Comparison of ENCODE assay signal across 26 cellular contexts in genomic region chr22:45984316-45984916, GRCh38. TPM values are rescaled to one million over a fixed set of nuclear protein-coding genes. Genes with fewer than 3 reads are reported as not detected.
DNase-seq lines count a peak whose midpoint lies in the region; ATAC-seq, FAIRE-seq and TF ChIP-seq lines count a peak whose summit lies in the region.
"Had no signal": no experiment of that assay in that cellular context is flagged by ENCODE, and none has a peak within 500 bp of the region (broad histone marks: within the 10 kb centered on the region; RNA-seq: fewer than 3 reads in every experiment).

No MANE protein-coding gene starts in this region.

- H3K27me3 ChIP-seq in CD8-positive, alpha-beta T cell (ENCODE audit: insufficient read depth, low read length): no peaks in the 10 kb centered on the region
- peaks cover 0 to 16% of the 10 kb centered on the region in 2 experiments; a peak in 1 of 5 replicates for H3K27me3 ChIP-seq in K562 (ENCODE audit: control insufficient read depth in 2 of 2, insufficient read depth in 2 of 2, low read length in 2 of 2)
- no peaks in the 10 kb centered on the region for H3K27me3 ChIP-seq in naive thymus-derived CD4-positive, alpha-beta T cell (ENCODE audit: control insufficient read depth in 2 of 2, insufficient read depth in 2 of 2, low read length in 2 of 2)
- H3K27me3 ChIP-seq: SJSA1 had no signal

- TF ChIP-seq CTCF in activated CD8-positive, alpha-beta T cell treated with anti-CD3 and anti-CD28 coated beads for 36 hours (IDR thresholded peaks at IDR 0.05): no peak
- no peak for TF ChIP-seq CTCF in CD8-positive, alpha-beta T cell (IDR thresholded peaks at IDR 0.05)
- TF ChIP-seq CTCF in K562 (IDR thresholded peaks at IDR 0.05 in 2 of 3, conservative IDR thresholded peaks at IDR 0.05 in 1 of 3; ENCODE audit: insufficient read depth in 2 of 3, low read depth in 1 of 3, low read length in 3 of 3) (no peak), GM10248 (IDR thresholded peaks at IDR 0.05; ENCODE audit: control extremely low read depth, extremely low read depth, low read depth, missing control alignments) (no peak)

- no peak overlapping the region for H3K4me3 ChIP-seq in CD8-positive, alpha-beta T cell (ENCODE audit: low read depth, low read length)
- H3K4me3 ChIP-seq in K562: no peak overlapping the region
- H3K4me3 ChIP-seq in naive thymus-derived CD4-positive, alpha-beta T cell (ENCODE audit: low read length): no peak overlapping the region
- H3K4me3 ChIP-seq: SJSA1 had no signal

- DNase-seq in activated CD8-positive, alpha-beta T cell treated with anti-CD3 and anti-CD28 coated beads, Interleukin-2, amount 10 ng/mL, durations not matched to agents 7 days and 5 days: no peak
- no peak for DNase-seq in activated CD8-positive, alpha-beta T cell treated with anti-CD3 and anti-CD28 coated beads for 36 hours
- no peak for DNase-seq in CD8-positive, alpha-beta T cell
- DNase-seq in K562 (ENCODE audit: extremely low read depth in 1 of 4, low spot score in 3 of 4) (no peak), GM10248 (ENCODE audit: extremely low spot score) (no peak)
- no peak for DNase-seq in naive thymus-derived CD4-positive, alpha-beta T cell
- DNase-seq: C1 segment of cervical spinal cord; CD8-positive, alpha-beta memory T cell; DMS 273 treated with DMSO at 0.1 percent for 48 hours; DND-41; H7; NCI-H1092; NCI-H1436; NCI-H1930; NCI-H2107; NCI-H524; Right ventricle myocardium superior; RPMI8226; T-cell had no signal

- no TSS peak for BruUV-seq in K562 (replicated peaks; lab: Mats Ljungman, UMichigan)

- H3K36me3 Mint-ChIP-seq in activated CD8-positive, alpha-beta T cell treated with anti-CD3 and anti-CD28 coated beads, Interleukin-2, amount 10 ng/mL, durations not matched to agents 7 days and 5 days (ENCODE audit: low read depth): no peaks in the 10 kb centered on the region
- no peaks in the 10 kb centered on the region for H3K36me3 Mint-ChIP-seq in activated CD8-positive, alpha-beta T cell treated with anti-CD3 and anti-CD28 coated beads for 36 hours (ENCODE audit: low read depth)
- H3K36me3 Mint-ChIP-seq in CD8-positive, alpha-beta T cell: no peaks in the 10 kb centered on the region
- peaks cover 0 to 7% (median 0%) of the 10 kb centered on the region in 5 donors for H3K36me3 Mint-ChIP-seq in naive thymus-derived CD4-positive, alpha-beta T cell
- H3K36me3 Mint-ChIP-seq: CD8-positive, alpha-beta memory T cell; T-cell had no signal

- TF ChIP-seq RAD21 in K562 (CRISPR knock-in tag; conservative IDR thresholded peaks at IDR 0.05 in 1 of 2, IDR thresholded peaks at IDR 0.05 in 1 of 2): no peak

- H3K9me3 ChIP-seq in CD8-positive, alpha-beta T cell (ENCODE audit: low read length): no peaks in the 10 kb centered on the region
- peaks cover 3% of the 10 kb centered on the region; the same call in 1 of the 2 replicates for H3K9me3 ChIP-seq in K562 (replicated peaks; ENCODE audit: control insufficient read depth, insufficient read depth, low read depth, low read length)
- H3K9me3 ChIP-seq in naive thymus-derived CD4-positive, alpha-beta T cell (ENCODE audit: control insufficient read depth in 2 of 3, low read length in 3 of 3): no peaks in the 10 kb centered on the region

- 9% methylated on average over 1 of the region's 1 CpG for WGBS in K562 (ENCODE audit: insufficient coverage, low coverage, missing lambda C conversion rate)

- ATAC-seq in activated CD8-positive, alpha-beta T cell treated with anti-CD3 and anti-CD28 coated beads, Interleukin-2, amount 10 ng/mL, durations not matched to agents 7 days and 5 days: peak; percentile 52
- ATAC-seq in activated CD8-positive, alpha-beta T cell treated with anti-CD3 and anti-CD28 coated beads for 36 hours: no peak
- peak; percentile 61 for ATAC-seq in CD8-positive, alpha-beta T cell
- ATAC-seq in K562 (no peak), HG02973 (IDR thresholded peaks at IDR 0.05; ENCODE audit: unreplicated experiment) (no peak), HG02885 (IDR thresholded peaks at IDR 0.05; ENCODE audit: poor library complexity, unreplicated experiment) (no peak)
- peak; percentile 32 for ATAC-seq in naive thymus-derived CD4-positive, alpha-beta T cell

- TF ChIP-seq EP300 in K562 (IDR thresholded peaks at IDR 0.05; ENCODE audit: low read length): no peak

- H3K27ac Mint-ChIP-seq in activated CD8-positive, alpha-beta T cell treated with anti-CD3 and anti-CD28 coated beads, Interleukin-2, amount 10 ng/mL, durations not matched to agents 7 days and 5 days: no peak overlapping the region
- no peak overlapping the region for H3K27ac Mint-ChIP-seq in activated CD8-positive, alpha-beta T cell treated with anti-CD3 and anti-CD28 coated beads for 36 hours
- H3K27ac Mint-ChIP-seq in CD8-positive, alpha-beta T cell: no peak overlapping the region
- peak overlapping the region in 1 of 9 donors; percentile 48 for H3K27ac Mint-ChIP-seq in naive thymus-derived CD4-positive, alpha-beta T cell
- H3K27ac Mint-ChIP-seq: CD8-positive, alpha-beta memory T cell; T-cell had no signal

- peaks cover 2% of the 10 kb centered on the region for H3K27me3 Mint-ChIP-seq in activated CD8-positive, alpha-beta T cell treated with anti-CD3 and anti-CD28 coated beads, Interleukin-2, amount 10 ng/mL, durations not matched to agents 7 days and 5 days (ENCODE audit: low read depth)
- no peaks in the 10 kb centered on the region for H3K27me3 Mint-ChIP-seq in activated CD8-positive, alpha-beta T cell treated with anti-CD3 and anti-CD28 coated beads for 36 hours
- H3K27me3 Mint-ChIP-seq in CD8-positive, alpha-beta T cell (ENCODE audit: low read depth): peaks cover 5% of the 10 kb centered on the region
- peaks cover 0 to 5% (median 3%) of the 10 kb centered on the region in 5 donors for H3K27me3 Mint-ChIP-seq in naive thymus-derived CD4-positive, alpha-beta T cell

- no peak overlapping the region for H3K27ac ChIP-seq in CD8-positive, alpha-beta T cell (ENCODE audit: low read depth, low read length)
- no peak overlapping the region for H3K27ac ChIP-seq in K562 (ENCODE audit: extremely low read depth, low read depth, low read length)
- H3K27ac ChIP-seq in naive thymus-derived CD4-positive, alpha-beta T cell (ENCODE audit: low read depth, low read length): no peak overlapping the region
- H3K27ac ChIP-seq: SJSA1 had no signal

- intact Hi-C loops in activated CD8-positive, alpha-beta T cell treated with anti-CD3 and anti-CD28 coated beads for 36 hours (cut with micrococcal nuclease): no loop called here
- intact Hi-C loops in CD8-positive, alpha-beta T cell (cut with DNase I, micrococcal nuclease): no loop called here
- intact Hi-C loops in K562 (cut with micrococcal nuclease): no loop called here
- intact Hi-C loops in naive thymus-derived CD4-positive, alpha-beta T cell (cut with micrococcal nuclease): no loop called here

- H3K9me1 ChIP-seq in K562 (ENCODE audit: control insufficient read depth, insufficient read depth, low read length): no peaks in the 10 kb centered on the region

- H3K36me3 ChIP-seq in CD8-positive, alpha-beta T cell (ENCODE audit: insufficient read depth, low read length): no peaks in the 10 kb centered on the region
- no peaks in the 10 kb centered on the region for H3K36me3 ChIP-seq in K562 (ENCODE audit: control insufficient read depth, insufficient read depth, low read length)
- no peaks in the 10 kb centered on the region for H3K36me3 ChIP-seq in naive thymus-derived CD4-positive, alpha-beta T cell (ENCODE audit: control insufficient read depth in 2 of 3, insufficient read depth in 3 of 3, low read length in 3 of 3)
- H3K36me3 ChIP-seq: SJSA1 had no signal

- H3K4me3 Mint-ChIP-seq in activated CD8-positive, alpha-beta T cell treated with anti-CD3 and anti-CD28 coated beads, Interleukin-2, amount 10 ng/mL, durations not matched to agents 7 days and 5 days: no peak overlapping the region
- H3K4me3 Mint-ChIP-seq in activated CD8-positive, alpha-beta T cell treated with anti-CD3 and anti-CD28 coated beads for 36 hours: no peak overlapping the region
- H3K4me3 Mint-ChIP-seq in CD8-positive, alpha-beta T cell: no peak overlapping the region
- H3K4me3 Mint-ChIP-seq in naive thymus-derived CD4-positive, alpha-beta T cell: no peak overlapping the region
- H3K4me3 Mint-ChIP-seq: IgD-negative memory B cell, T-cell had no signal

- H3K4me1 ChIP-seq in CD8-positive, alpha-beta T cell (ENCODE audit: insufficient read depth, low read length): no peaks in the 10 kb centered on the region
- peaks cover 0 to 1% of the 10 kb centered on the region in 2 experiments; a peak in 2 of 5 replicates for H3K4me1 ChIP-seq in K562 (replicated peaks in 1 of 2; ENCODE audit: control insufficient read depth in 2 of 2, insufficient read depth in 2 of 2, low read length in 2 of 2)
- no peaks in the 10 kb centered on the region for H3K4me1 ChIP-seq in naive thymus-derived CD4-positive, alpha-beta T cell (ENCODE audit: control insufficient read depth in 2 of 2, insufficient read depth in 2 of 2, low read length in 2 of 2)

- no peak overlapping the region for H3K9ac ChIP-seq in K562 (ENCODE audit: insufficient read depth in 1 of 2, low read depth in 2 of 2, low read length in 2 of 2)

- H4K20me1 ChIP-seq in K562 (replicated peaks; ENCODE audit: control insufficient read depth, insufficient read depth, low read length): peaks cover 7% of the 10 kb centered on the region; the same call in 1 of the 2 replicates

- H3K4me2 ChIP-seq in K562 (ENCODE audit: insufficient read depth, low read length): no peak overlapping the region

- no peak overlapping the region for H2AFZ ChIP-seq in K562 (ENCODE audit: low read depth, low read length)

- FAIRE-seq in K562 (lab: Jason Lieb, UNC): no peak
- FAIRE-seq: GM18507, HTR-8/SVneo had no signal

- H3K4me1 Mint-ChIP-seq in activated CD8-positive, alpha-beta T cell treated with anti-CD3 and anti-CD28 coated beads, Interleukin-2, amount 10 ng/mL, durations not matched to agents 7 days and 5 days (ENCODE audit: low read depth): no peaks in the 10 kb centered on the region
- no peaks in the 10 kb centered on the region for H3K4me1 Mint-ChIP-seq in activated CD8-positive, alpha-beta T cell treated with anti-CD3 and anti-CD28 coated beads for 36 hours (ENCODE audit: low read depth)
- no peaks in the 10 kb centered on the region for H3K4me1 Mint-ChIP-seq in CD8-positive, alpha-beta T cell (ENCODE audit: low read depth)
- no peaks in the 10 kb centered on the region for H3K4me1 Mint-ChIP-seq in naive thymus-derived CD4-positive, alpha-beta T cell
- H3K4me1 Mint-ChIP-seq: CD8-positive, alpha-beta memory T cell; IgD-negative memory B cell; T-cell had no signal

- no peaks in the 10 kb centered on the region for H3K9me3 Mint-ChIP-seq in activated CD8-positive, alpha-beta T cell treated with anti-CD3 and anti-CD28 coated beads, Interleukin-2, amount 10 ng/mL, durations not matched to agents 7 days and 5 days (ENCODE audit: insufficient read depth)
- H3K9me3 Mint-ChIP-seq in activated CD8-positive, alpha-beta T cell treated with anti-CD3 and anti-CD28 coated beads for 36 hours: peaks cover 4% of the 10 kb centered on the region
- H3K9me3 Mint-ChIP-seq in CD8-positive, alpha-beta T cell: peaks cover 4% of the 10 kb centered on the region
- H3K9me3 Mint-ChIP-seq in naive thymus-derived CD4-positive, alpha-beta T cell: peaks cover 0 to 18% (median 4%) of the 10 kb centered on the region in 11 donors

- POLR2A ChIA-PET in activated CD8-positive, alpha-beta T cell treated with anti-CD3 and anti-CD28 coated beads, Interleukin-2, amount 10 ng/mL, durations not matched to agents 7 days and 5 days (lab: Charles Lee): interaction anchor here (1.2 kb wide), 1 partner anchor 12 kb away, joined by 4 read pairs; no protein-coding TSS in a partner anchor
- POLR2A ChIA-PET in activated CD8-positive, alpha-beta T cell treated with anti-CD3 and anti-CD28 coated beads for 36 hours (lab: Charles Lee): no interaction called here
- POLR2A ChIA-PET in CD8-positive, alpha-beta T cell (lab: Charles Lee): no interaction called here
- POLR2A ChIA-PET in K562 (lab: Yijun Ruan, JAX): interaction anchor here (0.6 kb wide), 3 partner anchors 13 to 415 kb away, joined by 3 read pairs; no protein-coding TSS in a partner anchor
- POLR2A ChIA-PET in naive thymus-derived CD4-positive, alpha-beta T cell (lab: Charles Lee): no interaction called here
- POLR2A ChIA-PET in GM10248 (lab: Yijun Ruan, JAX): no interaction called here

- in situ Hi-C loops in K562 (cut with MboI): loop anchor here (5.0 kb wide), 1 partner anchor 342 kb away; no protein-coding TSS in a partner anchor

- no peaks in the 10 kb centered on the region for H3K79me2 ChIP-seq in K562 (ENCODE audit: control insufficient read depth, insufficient read depth, low read length)

- CTCF ChIA-PET in activated CD8-positive, alpha-beta T cell treated with anti-CD3 and anti-CD28 coated beads, Interleukin-2, amount 10 ng/mL, durations not matched to agents 7 days and 5 days (lab: Charles Lee): interaction anchor here (1.7 to 2.2 kb wide), 2 partner anchors 10 to 22 kb away, joined by 5 to 7 read pairs; no protein-coding TSS in a partner anchor
- CTCF ChIA-PET in activated CD8-positive, alpha-beta T cell treated with anti-CD3 and anti-CD28 coated beads for 36 hours (lab: Charles Lee): interaction anchor here (1.1 to 2.5 kb wide), 3 partner anchors 10 to 22 kb away, joined by 4 to 8 read pairs (median 7); no protein-coding TSS in a partner anchor
- CTCF ChIA-PET in CD8-positive, alpha-beta T cell (lab: Charles Lee): interaction anchor here (1.2 to 2.5 kb wide), 6 partner anchors 10 to 339 kb away, joined by 3 to 13 read pairs (median 4); no protein-coding TSS in a partner anchor
- CTCF ChIA-PET in K562 (lab: Yijun Ruan, JAX; ENCODE audit: low intra/inter-chr PET ratio) (no interaction called here), GM10248 (lab: Yijun Ruan, JAX) (interaction anchor here (0.9 to 6.7 kb wide), 9 partner anchors 10 to 407 kb away, joined by 3 to 38 read pairs (median 3); no protein-coding TSS in a partner anchor)
- CTCF ChIA-PET in naive thymus-derived CD4-positive, alpha-beta T cell (lab: Charles Lee): no interaction called here

- TF ChIP-seq POLR2A in K562 (conservative IDR thresholded peaks at IDR 0.05): no peak

RNA-seq across cellular contexts. Expression of gene WNT7B, which starts 7.5 kb away (rescaled TPM):
- not detected for total RNA-seq in activated CD8-positive, alpha-beta T cell treated with anti-CD3 and anti-CD28 coated beads, Interleukin-2, amount 10 ng/mL, durations not matched to agents 7 days and 5 days
- total RNA-seq in activated CD8-positive, alpha-beta T cell treated with anti-CD3 and anti-CD28 coated beads for 36 hours: not detected
- total RNA-seq in CD8-positive, alpha-beta T cell: not detected
- not detected in 2 replicates for total RNA-seq in K562 (2011; cell fraction: chromatin; rRNA removed; ENCODE audit: low replicate concordance)
- not detected in 2 replicates for total RNA-seq in K562 (2011; cell fraction: nucleolus; rRNA removed)
- total RNA-seq in K562 (2011; cell fraction: nucleoplasm; rRNA removed): not detected in 2 replicates
- total RNA-seq in K562 (2014; rRNA removed) (not detected in 2 replicates), K562 (2014; rRNA removed; fragmentation: Illumina TruSeq; extraction: Trizol) (not detected in 2 replicates), K562 (2015; rRNA removed; fragmentation: Illumina TruSeq; extraction: Trizol) (not detected in 2 replicates), K562 (2021) (not detected in 2 replicates)
- polyA plus RNA-seq in K562 (2011; rRNA removed) (not detected in 2 replicates), K562 (2014; fragmentation: Illumina TruSeq; extraction: Trizol) (not detected in 2 replicates), K562 (2014; fragmentation: Nextera tagmentation; extraction: Ambion mirVana) (not detected), K562 (2014; rRNA removed) (not detected in 2 replicates)
- not detected in 2 replicates for polyA plus RNA-seq in K562 (2011; cell fraction: cytosol; rRNA removed)
- not detected in 2 replicates for polyA plus RNA-seq in K562 (2011; cell fraction: nucleus; rRNA removed)
- not detected in 2 replicates for polyA plus RNA-seq in K562 (2012)
- not detected in 2 replicates for polyA minus RNA-seq in K562 (2011; rRNA and poly(A)+ RNA removed)
- not detected in 2 replicates for polyA minus RNA-seq in K562 (2011; cell fraction: cytosol; rRNA and poly(A)+ RNA removed)
- not detected in 2 replicates for polyA minus RNA-seq in K562 (2011; cell fraction: nucleus; rRNA and poly(A)+ RNA removed)
- not detected for total RNA-seq in naive thymus-derived CD4-positive, alpha-beta T cell
- not detected for polyA plus RNA-seq in naive thymus-derived CD4-positive, alpha-beta T cell
- total RNA-seq: A673; CD8-positive, alpha-beta memory T cell; Right ventricle myocardium superior had no signal
- polyA plus RNA-seq: CD8-positive, alpha-beta memory T cell; IgD-negative memory B cell had no signal

Comparison
In these comparisons a context has a peak if more than half of its experiments do, and no peak if none do; other contexts are left out.
1. ATAC-seq: peak in activated CD8-positive, alpha-beta T cell treated with anti-CD3 and anti-CD28 coated beads, Interleukin-2, amount 10 ng/mL, durations not matched to agents 7 days and 5 days (single experiment), CD8-positive, alpha-beta T cell (single experiment) and naive thymus-derived CD4-positive, alpha-beta T cell (single experiment); none in activated CD8-positive, alpha-beta T cell treated with anti-CD3 and anti-CD28 coated beads for 36 hours (single experiment), K562 (single experiment), HG02973 (single experiment) and HG02885 (single experiment).
2. POLR2A ChIA-PET loops: an anchor here in activated CD8-positive, alpha-beta T cell treated with anti-CD3 and anti-CD28 coated beads, Interleukin-2, amount 10 ng/mL, durations not matched to agents 7 days and 5 days (1.2 kb wide) and K562 (0.6 kb wide); none called in activated CD8-positive, alpha-beta T cell treated with anti-CD3 and anti-CD28 coated beads for 36 hours, CD8-positive, alpha-beta T cell, naive thymus-derived CD4-positive, alpha-beta T cell and GM10248.
3. CTCF ChIA-PET loops: an anchor here in activated CD8-positive, alpha-beta T cell treated with anti-CD3 and anti-CD28 coated beads, Interleukin-2, amount 10 ng/mL, durations not matched to agents 7 days and 5 days (1.7 to 2.2 kb wide), activated CD8-positive, alpha-beta T cell treated with anti-CD3 and anti-CD28 coated beads for 36 hours (1.1 to 2.5 kb wide), CD8-positive, alpha-beta T cell (1.2 to 2.5 kb wide) and GM10248 (0.9 to 6.7 kb wide); none called in K562 and naive thymus-derived CD4-positive, alpha-beta T cell.